1 cellular context compared by ENCODE assay signal in genomic region chr11:64381350-64381749, GRCh38.
TF ChIP-seq lines count a peak whose summit lies in the region.

No MANE protein-coding gene starts in this region.

TF ChIP-seq in HepG2, 621 proteins besides CTCF, POLR2A, EP300 and RAD21:
- no peak for TF ChIP-seq HNF1B (CRISPR knock-in tag; IDR thresholded peaks at IDR 0.05)
- no peak for TF ChIP-seq TEAD2 (CRISPR knock-in tag; IDR thresholded peaks at IDR 0.05)
- no peak for TF ChIP-seq NR2F1 (CRISPR knock-in tag; IDR thresholded peaks at IDR 0.05)
- no peak for TF ChIP-seq ZNF691 (CRISPR knock-in tag; IDR thresholded peaks at IDR 0.05; ENCODE audit: borderline replicate concordance, low read depth)
- no peak for TF ChIP-seq SIX1 (CRISPR knock-in tag; IDR thresholded peaks at IDR 0.05; ENCODE audit: borderline replicate concordance)
- TF ChIP-seq CHD2 (IDR thresholded peaks at IDR 0.05; ENCODE audit: low read depth, low read length), result no peak
- TF ChIP-seq KLF9 (CRISPR knock-in tag; IDR thresholded peaks at IDR 0.05; ENCODE audit: low read depth), result no peak
- no peak for TF ChIP-seq ZFP36 (IDR thresholded peaks at IDR 0.05; ENCODE audit: borderline replicate concordance, low read depth, low read length, partially characterized antibody)
- TF ChIP-seq PPARG (CRISPR knock-in tag; conservative IDR thresholded peaks at IDR 0.05), result no peak
- TF ChIP-seq ISL2 (CRISPR knock-in tag; IDR thresholded peaks at IDR 0.05), result no peak
- no peak for TF ChIP-seq NBN (conservative IDR thresholded peaks at IDR 0.05)
- no peak for TF ChIP-seq ZNF264 (CRISPR knock-in tag; IDR thresholded peaks at IDR 0.05)
- TF ChIP-seq GPBP1L1 (CRISPR knock-in tag; IDR thresholded peaks at IDR 0.05), result no peak
- no peak for TF ChIP-seq TFAP4 (IDR thresholded peaks at IDR 0.05; ENCODE audit: borderline replicate concordance, low read depth)
- TF ChIP-seq POGZ (CRISPR knock-in tag; IDR thresholded peaks at IDR 0.05), result no peak
- TF ChIP-seq SALL1 (CRISPR knock-in tag; IDR thresholded peaks at IDR 0.05), result no peak
- TF ChIP-seq ARNTL (CRISPR knock-in tag; IDR thresholded peaks at IDR 0.05), result no peak
